In the genomic region with DNA sequence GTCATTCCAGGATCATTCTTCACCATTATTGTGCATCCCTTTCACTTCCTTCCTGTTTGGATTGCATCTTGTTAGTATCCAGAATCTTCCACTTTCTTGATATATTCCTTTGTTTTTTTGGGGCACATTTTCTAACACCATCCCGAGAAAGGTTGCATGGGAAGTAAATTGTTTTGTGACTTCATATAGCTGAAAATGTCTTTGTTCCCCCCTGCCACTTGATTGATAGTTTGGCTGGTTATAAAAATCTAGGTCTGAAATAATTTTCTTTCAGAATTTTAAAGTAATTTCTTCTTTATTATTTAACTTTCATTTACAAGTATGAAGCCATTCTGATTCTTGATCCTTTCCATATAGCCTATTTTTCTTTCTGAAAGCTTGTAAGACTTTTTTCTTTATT, we compare ENCODE assay signal across 39 cellular contexts.
"Had no signal": no experiment of that assay in that cellular context is flagged by ENCODE, and none has a peak within 500 bp of the region (broad histone marks: within the 10 kb centered on the region; RNA-seq: fewer than 3 reads in every experiment).

No MANE protein-coding gene starts in this region.

- H3K4me1 ChIP-seq: adrenal gland, ascending aorta, body of pancreas, breast epithelium had no signal

- H3K27me3 ChIP-seq: adrenal gland, ascending aorta, body of pancreas, brain microvascular endothelial cell, breast epithelium, cardiac muscle cell had no signal

- H3K4me3 ChIP-seq: adrenal gland, ascending aorta, body of pancreas, breast epithelium, cardiac muscle cell had no signal

- FAIRE-seq: astrocyte, bronchial epithelial cell had no signal

- H3K36me3 ChIP-seq: adrenal gland, brain microvascular endothelial cell, breast epithelium, cardiac muscle cell had no signal

- H3K27me3 Mint-ChIP-seq: activated naive CD4-positive, alpha-beta T cell treated with anti-CD3 and anti-CD28 coated beads, Interleukin-2, amount 10 ng/mL, durations not matched to agents 7 days and 5 days; activated naive CD4-positive, alpha-beta T cell treated with anti-CD3 and anti-CD28 coated beads, Interleukin-2, amount 50 U/mL, for 24 hours; activated naive CD8-positive, alpha-beta T cell; activated naive CD8-positive, alpha-beta T cell treated with anti-CD3 and anti-CD28 coated beads for 36 hours; activated naive CD8-positive, alpha-beta T cell treated with anti-CD3 and anti-CD28 coated beads, Interleukin-2, amount 10 ng/mL, durations not matched to agents 7 days and 5 days; activated naive CD8-positive, alpha-beta T cell treated with anti-CD3 and anti-CD28 coated beads, Interleukin-2, amount 50 U/mL, for 24 hours; activated T-cell treated with anti-CD3 and anti-CD28 coated beads, Interleukin-2, amount 50 U/mL, for 24 hours; activated T-helper 17 cell treated with anti-CD3 and anti-CD28 coated beads, Interleukin-2, amount 50 U/mL, for 72 hours; brain; central memory CD8-positive, alpha-beta T cell had no signal

- ATAC-seq: activated naive CD4-positive, alpha-beta T cell treated with anti-CD3 and anti-CD28 coated beads, Interleukin-2, amount 50 U/mL, for 72 hours; activated naive CD8-positive, alpha-beta T cell treated with anti-CD3 and anti-CD28 coated beads, Interleukin-2, amount 50 U/mL, for 24 hours; activated T-cell treated with anti-CD3 and anti-CD28 coated beads, Interleukin-2, amount 50 U/mL, for 4 hours; activated T-cell treated with anti-CD3 and anti-CD28 coated beads, Interleukin-2, amount 50 U/mL, for 72 hours; activated T-helper 17 cell treated with anti-CD3 and anti-CD28 coated beads, Interleukin-2, amount 50 U/mL, for 72 hours; body of pancreas had no signal

- H3K4me3 Mint-ChIP-seq: activated naive CD4-positive, alpha-beta T cell treated with anti-CD3 and anti-CD28 coated beads for 36 hours; activated naive CD4-positive, alpha-beta T cell treated with anti-CD3 and anti-CD28 coated beads, Interleukin-2, amount 10 ng/mL, durations not matched to agents 7 days and 5 days; activated naive CD4-positive, alpha-beta T cell treated with anti-CD3 and anti-CD28 coated beads, Interleukin-2, amount 50 U/mL, for 24 hours; activated naive CD8-positive, alpha-beta T cell; activated naive CD8-positive, alpha-beta T cell treated with anti-CD3 and anti-CD28 coated beads for 36 hours; activated naive CD8-positive, alpha-beta T cell treated with anti-CD3 and anti-CD28 coated beads, Interleukin-2, amount 10 ng/mL, durations not matched to agents 7 days and 5 days; activated naive CD8-positive, alpha-beta T cell treated with anti-CD3 and anti-CD28 coated beads, Interleukin-2, amount 50 U/mL, for 24 hours; activated T-cell treated with anti-CD3 and anti-CD28 coated beads, Interleukin-2, amount 50 U/mL, for 24 hours; activated T-cell treated with anti-CD3 and anti-CD28 coated beads, Interleukin-2, amount 50 U/mL, for 4 hours; activated T-cell treated with anti-CD3 and anti-CD28 coated beads, Interleukin-2, amount 50 U/mL, for 72 hours; activated T-helper 1 cell treated with anti-CD3 and anti-CD28 coated beads, Interleukin-12 subunit alpha, Interleukin-12 subunit beta, Interleukin-2, Interleukin-4 antibody, amounts not matched to agents 30 ng/mL and 10 ng/mL and 1 ng/mL, durations not matched to agents 14 hours and 24 hours and 36 hours; activated T-helper 17 cell treated with anti-CD3 and anti-CD28 coated beads, Interleukin-2, amount 50 U/mL, for 72 hours; brain; central memory CD8-positive, alpha-beta T cell had no signal

- DNase-seq: activated effector memory CD4-positive, alpha-beta T cell treated with anti-CD3 and anti-CD28 coated beads, Interleukin-2, amount 50 U/mL, for 16 hours; activated effector memory CD4-positive, alpha-beta T cell treated with Interleukin-2 at 50 U/mL for 16 hours; activated gamma-delta T cell; activated gamma-delta T cell treated with Interleukin-2 at 50 U/mL for 16 hours; activated naive CD4-positive, alpha-beta T cell; activated naive CD4-positive, alpha-beta T cell treated with anti-CD3 and anti-CD28 coated beads for 36 hours; activated naive CD4-positive, alpha-beta T cell treated with anti-CD3 and anti-CD28 coated beads, Interleukin-2, amount 10 ng/mL, durations not matched to agents 7 days and 5 days; activated naive CD4-positive, alpha-beta T cell treated with anti-CD3 and anti-CD28 coated beads, Interleukin-2, amount 50 U/mL, for 16 hours; activated naive CD4-positive, alpha-beta T cell treated with Interleukin-2 at 50 U/mL for 16 hours; activated naive CD8-positive, alpha-beta T cell treated with anti-CD3 and anti-CD28 coated beads for 36 hours; activated naive CD8-positive, alpha-beta T cell treated with anti-CD3 and anti-CD28 coated beads, Interleukin-2, amount 10 ng/mL, durations not matched to agents 7 days and 5 days; activated naive CD8-positive, alpha-beta T cell treated with anti-CD3 and anti-CD28 coated beads, Interleukin-2, amount 50 U/mL, for 24 hours; activated T-cell treated with anti-CD3 and anti-CD28 coated beads, Interleukin-2, amount 50 U/mL, for 24 hours; activated T-cell treated with anti-CD3 and anti-CD28 coated beads, Interleukin-2, amount 50 U/mL, for 4 hours; activated T-cell treated with anti-CD3 and anti-CD28 coated beads, Interleukin-2, amount 50 U/mL, for 48 hours; activated T-cell treated with anti-CD3 and anti-CD28 coated beads, Interleukin-2, amount 50 U/mL, for 72 hours; adrenal gland; amniotic stem cell; amygdala; anterior cingulate cortex; aorta; body of pancreas; brain microvascular endothelial cell; caudate nucleus; central memory CD4-positive, alpha-beta T cell; cerebellar nuclear complex had no signal

- H3K9me3 Mint-ChIP-seq: activated naive CD4-positive, alpha-beta T cell treated with anti-CD3 and anti-CD28 coated beads, Interleukin-2, amount 50 U/mL, for 24 hours had no signal

- H3K27ac Mint-ChIP-seq: activated naive CD4-positive, alpha-beta T cell treated with anti-CD3 and anti-CD28 coated beads for 36 hours; activated naive CD4-positive, alpha-beta T cell treated with anti-CD3 and anti-CD28 coated beads, Interleukin-2, amount 10 ng/mL, durations not matched to agents 7 days and 5 days; activated naive CD4-positive, alpha-beta T cell treated with anti-CD3 and anti-CD28 coated beads, Interleukin-2, amount 50 U/mL, for 24 hours; activated naive CD4-positive, alpha-beta T cell treated with anti-CD3 and anti-CD28 coated beads, Interleukin-2, amount 50 U/mL, for 72 hours; activated naive CD8-positive, alpha-beta T cell; activated naive CD8-positive, alpha-beta T cell treated with anti-CD3 and anti-CD28 coated beads for 36 hours; activated naive CD8-positive, alpha-beta T cell treated with anti-CD3 and anti-CD28 coated beads, Interleukin-2, amount 10 ng/mL, durations not matched to agents 7 days and 5 days; activated naive CD8-positive, alpha-beta T cell treated with anti-CD3 and anti-CD28 coated beads, Interleukin-2, amount 50 U/mL, for 24 hours; activated T-cell treated with anti-CD3 and anti-CD28 coated beads, Interleukin-2, amount 50 U/mL, for 24 hours; activated T-cell treated with anti-CD3 and anti-CD28 coated beads, Interleukin-2, amount 50 U/mL, for 72 hours; activated T-helper 1 cell treated with anti-CD3 and anti-CD28 coated beads, Interleukin-12 subunit alpha, Interleukin-12 subunit beta, Interleukin-2, Interleukin-4 antibody, amounts not matched to agents 30 ng/mL and 10 ng/mL and 1 ng/mL, durations not matched to agents 14 hours and 24 hours and 36 hours; activated T-helper 17 cell treated with anti-CD3 and anti-CD28 coated beads, Interleukin-2, amount 50 U/mL, for 72 hours; activated T-helper 2 cell treated with anti-CD3 and anti-CD28 coated beads, Interferon-gamma antibody, Interleukin-2, Interleukin-4, amounts not matched to agents 10 μg/mL and 5 μg/mL and 100 μg/mL, durations not matched to agents 14 hours and 24 hours and 36 hours; brain had no signal

- H3K27ac ChIP-seq: adrenal gland, ascending aorta, body of pancreas, brain microvascular endothelial cell, breast epithelium, cardiac muscle cell had no signal

- H3K4me1 Mint-ChIP-seq: activated naive CD4-positive, alpha-beta T cell treated with anti-CD3 and anti-CD28 coated beads, Interleukin-2, amount 10 ng/mL, durations not matched to agents 7 days and 5 days; activated naive CD8-positive, alpha-beta T cell treated with anti-CD3 and anti-CD28 coated beads for 36 hours; activated naive CD8-positive, alpha-beta T cell treated with anti-CD3 and anti-CD28 coated beads, Interleukin-2, amount 10 ng/mL, durations not matched to agents 7 days and 5 days; brain; central memory CD8-positive, alpha-beta T cell had no signal
